Comparison of ENCODE assay signal across 1 cellular context in the genomic region with DNA sequence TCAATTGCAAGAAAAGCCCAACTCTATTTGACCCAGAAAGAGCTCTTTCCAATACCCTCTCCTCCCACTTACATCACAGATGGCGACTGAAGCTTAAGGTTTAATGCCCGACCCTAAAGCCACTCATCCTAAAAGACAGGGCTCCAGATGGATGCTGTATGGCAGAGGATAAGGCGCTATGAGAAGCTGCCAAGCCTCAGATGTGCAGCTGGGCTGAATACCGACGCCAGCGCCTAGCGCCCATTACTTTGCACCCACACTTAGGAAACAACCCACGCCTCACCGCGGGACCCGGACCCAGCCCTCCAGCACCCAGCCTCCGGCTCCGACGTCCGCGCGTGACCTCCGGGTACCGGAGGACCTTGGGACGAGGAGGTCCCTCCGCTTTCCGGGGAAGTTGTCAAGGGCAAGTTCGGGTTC.
TF ChIP-seq lines count a peak whose summit lies in the region.

No MANE protein-coding gene starts in this region.

TF ChIP-seq in HepG2, 621 proteins besides CTCF, POLR2A, EP300 and RAD21 (continued from another document):
- TF ChIP-seq, protein P1, sequence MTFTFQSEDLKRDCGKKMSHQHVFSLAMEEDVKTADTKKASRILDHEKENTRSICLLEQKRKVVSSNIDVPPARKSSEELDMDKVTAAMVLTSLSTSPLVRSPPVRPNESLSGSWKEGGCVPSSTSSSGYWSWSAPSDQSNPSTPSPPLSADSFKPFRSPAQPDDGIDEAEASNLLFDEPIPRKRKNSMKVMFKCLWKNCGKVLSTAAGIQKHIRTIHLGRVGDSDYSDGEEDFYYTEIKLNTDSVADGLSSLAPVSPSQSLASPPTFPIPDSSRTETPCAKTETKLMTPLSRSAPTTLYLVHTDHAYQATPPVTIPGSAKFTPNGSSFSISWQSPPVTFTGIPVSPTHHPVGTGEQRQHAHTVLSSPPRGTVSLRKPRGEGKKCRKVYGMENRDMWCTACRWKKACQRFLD (CRISPR knock-in tag; IDR thresholded peaks at IDR 0.05; ENCODE audit: borderline replicate concordance): no peak
